7 cellular contexts compared by ENCODE assay signal in the genomic region with DNA sequence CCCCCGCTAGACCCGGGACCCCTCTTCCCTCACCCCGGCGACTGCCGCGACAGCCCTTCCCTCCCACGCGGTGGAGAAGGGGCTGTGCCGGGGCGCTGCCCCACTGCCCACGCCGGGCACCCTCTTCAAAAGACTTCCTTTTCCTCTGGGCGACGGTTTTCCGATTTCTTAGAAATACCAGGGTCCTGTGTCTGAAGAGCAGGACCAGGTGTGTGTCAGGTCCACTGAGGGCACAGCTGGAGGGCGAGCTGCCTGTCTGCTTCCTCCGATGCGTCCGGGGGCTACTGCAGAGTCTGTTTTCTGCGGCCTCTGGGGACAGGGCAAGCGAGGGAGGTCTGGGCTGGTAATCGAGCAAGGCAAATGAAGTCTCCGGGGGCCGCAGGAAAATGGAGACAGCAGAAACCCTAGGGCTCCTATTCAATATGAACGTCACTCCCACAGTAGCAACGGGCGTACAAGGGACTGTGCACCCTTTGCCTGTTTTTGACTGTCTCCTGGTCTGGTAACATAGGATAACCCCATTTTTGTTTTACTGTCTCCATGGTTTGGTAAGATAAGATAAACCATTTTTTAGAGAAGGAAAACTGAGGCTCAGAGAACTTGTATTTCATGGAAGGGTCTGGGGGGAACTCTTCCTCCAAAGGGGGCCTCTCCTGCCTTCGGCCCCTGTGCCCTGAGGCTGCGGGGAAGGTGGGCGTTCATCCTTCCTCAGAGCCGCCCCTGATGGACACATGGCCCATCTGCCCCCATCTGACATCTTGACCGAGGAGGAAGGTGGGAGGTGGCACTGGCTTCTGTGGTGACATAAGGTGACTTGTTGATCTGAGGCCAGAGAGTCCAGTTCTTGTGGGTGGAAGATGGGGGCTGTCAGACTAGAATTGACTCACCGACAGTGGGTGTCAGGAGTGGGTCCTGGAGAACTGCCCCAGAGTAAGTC. TPM values are rescaled to one million over a fixed set of nuclear protein-coding genes. Genes with fewer than 3 reads are reported as not detected.
DNase-seq lines count a peak whose midpoint lies in the region; ATAC-seq and TF ChIP-seq lines count a peak whose summit lies in the region.

No MANE protein-coding gene starts in this region.

- H3K27ac Mint-ChIP-seq in central memory CD8-positive, alpha-beta T cell (ENCODE audit: low read depth): peak overlapping the region; percentile 100
- H3K27ac Mint-ChIP-seq in neural crest cell (ENCODE audit: unreplicated experiment): no peak overlapping the region

- H4K20me1 ChIP-seq in Loucy (ENCODE audit: insufficient read depth, low read length, poor library complexity, severe bottlenecking): peaks cover 9% of the 10 kb centered on the region

- no peaks in the 10 kb centered on the region for H3K9me3 Mint-ChIP-seq in central memory CD8-positive, alpha-beta T cell
- no peaks in the 10 kb centered on the region for H3K9me3 Mint-ChIP-seq in neural crest cell

- H3K9me3 ChIP-seq in Loucy (ENCODE audit: insufficient read depth, low read depth, low read length): no peaks in the 10 kb centered on the region

- no peaks in the 10 kb centered on the region for H3K27me3 ChIP-seq in Loucy (ENCODE audit: insufficient read depth, low read length, poor library complexity, severe bottlenecking)

- TF ChIP-seq CTCF in Loucy (conservative IDR thresholded peaks at IDR 0.05; ENCODE audit: low read length) (no peak), neural crest cell (conservative IDR thresholded peaks at IDR 0.05) (no peak)

- no peaks in the 10 kb centered on the region for H3K36me3 ChIP-seq in Loucy (ENCODE audit: insufficient read depth, low read length)

- H3K4me1 ChIP-seq in Loucy (ENCODE audit: insufficient read depth, low read length, poor library complexity, severe bottlenecking): peaks cover 62% of the 10 kb centered on the region

- ATAC-seq in GM19025 (IDR thresholded peaks at IDR 0.05; ENCODE audit: low read depth, unreplicated experiment): peak; percentile 15
- ATAC-seq in central memory CD8-positive, alpha-beta T cell (replicated peaks; ENCODE audit: extremely low read depth, poor library complexity, severe bottlenecking): peak; percentile 47
- no peak for ATAC-seq in GM21528 (IDR thresholded peaks at IDR 0.05; ENCODE audit: low FRiP score, unreplicated experiment)

- H2AFZ ChIP-seq in Loucy (ENCODE audit: low read length): peak overlapping the region; percentile 24; the same call in 1 of the 2 replicates

- no peaks in the 10 kb centered on the region; the same call in 1 of the 2 replicates for H3F3A ChIP-seq in Loucy (ENCODE audit: low read depth)

- peaks cover 49% of the 10 kb centered on the region for H3K79me2 ChIP-seq in Loucy (ENCODE audit: insufficient read depth, low read length)

- H3K4me3 Mint-ChIP-seq in central memory CD8-positive, alpha-beta T cell: peak overlapping the region; percentile 100
- peak overlapping the region; percentile 65 for H3K4me3 Mint-ChIP-seq in neural crest cell

- DNase-seq in central memory CD8-positive, alpha-beta T cell (ENCODE audit: low spot score in 2 of 2): no peak
- no peak for DNase-seq in neural crest cell (ENCODE audit: low read depth, low spot score)
- no peak for DNase-seq in effector CD4-positive, alpha-beta T cell
- no peak for DNase-seq in cortex of kidney (lab: John Stamatoyannopoulos, UW)

- H3K4me1 Mint-ChIP-seq in central memory CD8-positive, alpha-beta T cell: peaks cover 86% of the 10 kb centered on the region
- H3K4me1 Mint-ChIP-seq in neural crest cell: peaks cover 27% of the 10 kb centered on the region

- H3K9ac ChIP-seq in Loucy (ENCODE audit: low read depth, low read length, poor library complexity, severe bottlenecking): peak overlapping the region; percentile 75

- H3K27me3 Mint-ChIP-seq in central memory CD8-positive, alpha-beta T cell: no peaks in the 10 kb centered on the region
- peaks cover 19% of the 10 kb centered on the region for H3K27me3 Mint-ChIP-seq in neural crest cell (ENCODE audit: low read depth)

- H3K4me2 ChIP-seq in Loucy (ENCODE audit: low read depth, low read length, poor library complexity, severe bottlenecking): peak overlapping the region; percentile 91

- H3K4me3 ChIP-seq in Loucy (ENCODE audit: low read length, poor library complexity, severe bottlenecking): peak overlapping the region; percentile 81

- no peaks in the 10 kb centered on the region for H3K9me2 ChIP-seq in Loucy (replicated peaks; ENCODE audit: low read depth, low read length)

- peaks cover 25% of the 10 kb centered on the region for H3K36me3 Mint-ChIP-seq in central memory CD8-positive, alpha-beta T cell (ENCODE audit: insufficient read depth)
- no peaks in the 10 kb centered on the region for H3K36me3 Mint-ChIP-seq in neural crest cell (ENCODE audit: low read depth)

RNA-seq across cellular contexts. Expression of a gene that starts 1.0 kb away (rescaled TPM):
- total RNA-seq in neural crest cell: 3.1 and 3.3 TPM in 2 replicates
